ENCODE assay signal across 7 cellular contexts in genomic region chr2:30448308-30448707, GRCh38. TPM values are rescaled to one million over a fixed set of nuclear protein-coding genes. Genes with fewer than 3 reads are reported as not detected.
DNase-seq lines count a peak whose midpoint lies in the region; ATAC-seq and TF ChIP-seq lines count a peak whose summit lies in the region.

No MANE protein-coding gene starts in this region.

- POLR2A ChIA-PET in OCI-LY7 (lab: Charles Lee), result interaction anchor here (0.7 to 1.4 kb wide), 3 partner anchors 11 to 124 kb away, joined by 3 to 4 read pairs (median 3); no protein-coding TSS in a partner anchor

- peak overlapping the region; percentile 91 for H3K9ac ChIP-seq in GM23248

- CTCF ChIA-PET in OCI-LY7 (lab: Charles Lee; ENCODE audit: unreplicated experiment), result no interaction called here

- intact Hi-C loops in OCI-LY7 (cut with micrococcal nuclease; ENCODE audit: unreplicated experiment), result loop anchor here (5.0 kb wide), 2 partner anchors 241 to 264 kb away; no protein-coding TSS in a partner anchor
- intact Hi-C loops in lower leg skin (cut with DNase I; ENCODE audit: low total_unique reads), result no loop called here

- DNase-seq in GM23248 (peak; percentile 9), OCI-LY7 (ENCODE audit: low spot score) (no peak), endothelial cell (ENCODE audit: low spot score) (no peak), progenitor cell of endocrine pancreas (ENCODE audit: low spot score, unreplicated experiment) (no peak), lower leg skin (ENCODE audit: low spot score in 2 of 2) (no peak), GDM1 (lab: John Stamatoyannopoulos, UW) (no peak)

- no peak for ATAC-seq in HG02840 (IDR thresholded peaks at IDR 0.05; ENCODE audit: low FRiP score, unreplicated experiment)

- peaks cover 54% of the 10 kb centered on the region for H3K79me2 ChIP-seq in GM23248 (ENCODE audit: insufficient read depth)
- peaks cover 38% of the 10 kb centered on the region for H3K79me2 ChIP-seq in OCI-LY7 (ENCODE audit: insufficient read depth, low read depth, low read length)

- H3K27ac Mint-ChIP-seq in endothelial cell (ENCODE audit: unreplicated experiment) (no peak overlapping the region), progenitor cell of endocrine pancreas (no peak overlapping the region)

- H3K4me3 ChIP-seq in GM23248, result peak overlapping the region; percentile 77
- H3K4me3 ChIP-seq in OCI-LY7 (ENCODE audit: low read depth, low read length, poor library complexity, severe bottlenecking), result peak overlapping the region; percentile 89
- H3K4me3 ChIP-seq in lower leg skin (ENCODE audit: low read depth, poor library complexity, severe bottlenecking), result no peak overlapping the region

- WGBS in GM23248 (ENCODE audit: low coverage in 1 of 2, low lambda C conversion rate in 2 of 2, missing lambda C conversion rate in 2 of 2), 2 experiments, result 55 to 72% methylated on average over 4 of the region's 4 CpGs
- 48 to 50% methylated on average over 4 of the region's 4 CpGs for WGBS in lower leg skin, 2 donors

- H3K9me3 ChIP-seq in GM23248 (ENCODE audit: low read depth) (no peaks in the 10 kb centered on the region), OCI-LY7 (ENCODE audit: low read length) (no peaks in the 10 kb centered on the region)

- H3K27me3 ChIP-seq in GM23248 (replicated peaks; ENCODE audit: insufficient read depth), result no peaks in the 10 kb centered on the region

- H2AFZ ChIP-seq in GM23248 (peak overlapping the region; percentile 87; the same call in 1 of the 2 replicates), OCI-LY7 (ENCODE audit: low read length) (no peak overlapping the region)

- H3K36me3 ChIP-seq in GM23248 (ENCODE audit: low read depth) (no peaks in the 10 kb centered on the region), OCI-LY7 (ENCODE audit: insufficient read depth, low read length) (peaks cover 7% of the 10 kb centered on the region; the same call in 1 of the 2 replicates)

- TF ChIP-seq CTCF in OCI-LY7 (conservative IDR thresholded peaks at IDR 0.05; ENCODE audit: low read length) (no peak), endothelial cell (IDR thresholded peaks at IDR 0.05; ENCODE audit: unreplicated experiment) (no peak), progenitor cell of endocrine pancreas (IDR thresholded peaks at IDR 0.05; ENCODE audit: unreplicated experiment) (no peak), lower leg skin (IDR thresholded peaks at IDR 0.05) (no peak)

- H3K4me1 ChIP-seq in GM23248 (ENCODE audit: insufficient read depth) (peaks cover 19% of the 10 kb centered on the region), OCI-LY7 (ENCODE audit: insufficient read depth, low read length, poor library complexity, severe bottlenecking) (peaks cover 14% of the 10 kb centered on the region)

- H4K20me1 ChIP-seq in GM23248 (ENCODE audit: insufficient read depth) (no peaks in the 10 kb centered on the region), OCI-LY7 (ENCODE audit: insufficient read depth, low read length) (0 out of 2 replicates have a peak, but pooled peaks cover 5% of the 10 kb centered on the region)

- TF ChIP-seq POLR2A in lower leg skin (IDR thresholded peaks at IDR 0.05), result no peak

- peak overlapping the region; percentile 89 for H3K4me2 ChIP-seq in GM23248 (ENCODE audit: unreplicated experiment)
- H3K4me2 ChIP-seq in OCI-LY7 (ENCODE audit: low read length), result peak overlapping the region; percentile 90

- H3K27ac ChIP-seq in GM23248, result 0 out of 2 replicates have a peak overlapping the region, but pooled peaks have one; percentile 83
- H3K27ac ChIP-seq in OCI-LY7 (ENCODE audit: low read depth, low read length, poor library complexity, severe bottlenecking), result no peak overlapping the region

- H3K4me3 Mint-ChIP-seq in endothelial cell (ENCODE audit: unreplicated experiment) (peak overlapping the region; percentile 93), progenitor cell of endocrine pancreas (ENCODE audit: low read depth) (peak overlapping the region; percentile 93)

- in situ Hi-C loops in GM23248 (cut with MboI), result no loop called here

- no peaks in the 10 kb centered on the region for H3K9me2 ChIP-seq in GM23248 (ENCODE audit: insufficient read depth)
- no peaks in the 10 kb centered on the region for H3K9me2 ChIP-seq in OCI-LY7 (ENCODE audit: insufficient read depth, low read length)

- no TSS peak for BruUV-seq in OCI-LY7 (replicated peaks; lab: Mats Ljungman, UMichigan)

- peaks cover 20% of the 10 kb centered on the region for H3K4me1 Mint-ChIP-seq in endothelial cell (ENCODE audit: unreplicated experiment)
- peaks cover 21% of the 10 kb centered on the region for H3K4me1 Mint-ChIP-seq in progenitor cell of endocrine pancreas (ENCODE audit: low read depth)

- H3K36me3 Mint-ChIP-seq in endothelial cell (ENCODE audit: low read depth, unreplicated experiment) (no peaks in the 10 kb centered on the region), progenitor cell of endocrine pancreas (ENCODE audit: insufficient read depth) (no peaks in the 10 kb centered on the region)

- no peaks in the 10 kb centered on the region for H3K27me3 Mint-ChIP-seq in endothelial cell (ENCODE audit: unreplicated experiment)
- no peaks in the 10 kb centered on the region for H3K27me3 Mint-ChIP-seq in progenitor cell of endocrine pancreas

- no peaks in the 10 kb centered on the region for H3K9me3 Mint-ChIP-seq in endothelial cell (ENCODE audit: unreplicated experiment)
- no peaks in the 10 kb centered on the region for H3K9me3 Mint-ChIP-seq in progenitor cell of endocrine pancreas (ENCODE audit: low read depth)

- peaks cover 16% of the 10 kb centered on the region; the same call in 1 of the 2 replicates for H3F3A ChIP-seq in GM23248 (ENCODE audit: insufficient read depth)

RNA-seq across cellular contexts. Expression of gene LCLAT1, which starts 1.3 kb away (rescaled TPM):
- 31.7 and 32.3 TPM in 2 replicates for total RNA-seq in GM23248 (2014; rRNA removed; shearing (Covaris generic))
- polyA plus RNA-seq in GM23248 (2016; fragmentation: Nextera tagmentation; extraction: Ambion mirVana), result 29.7 and 31.2 TPM in 2 replicates
- total RNA-seq in OCI-LY7 (2014; rRNA removed; shearing (Covaris generic)), result 9.2 and 11.5 TPM in 2 replicates
- total RNA-seq in OCI-LY7 (2022) (18.0 and 19.6 TPM in 2 replicates), endothelial cell (ENCODE audit: unreplicated experiment) (20.9 TPM), progenitor cell of endocrine pancreas (26.0 and 29.3 TPM in 2 replicates), lower leg skin (10 to 100 TPM in 3 of 4 donors, 1 to 10 TPM in 1; 5.2 to 19.1 (median 12.0) TPM)
